In genomic region chr13:23608704-23609413, GRCh38 we compare ENCODE assay signal across 8 cellular contexts. TPM values are rescaled to one million over a fixed set of nuclear protein-coding genes. Genes with fewer than 3 reads are reported as not detected.
DNase-seq lines count a peak whose midpoint lies in the region; ATAC-seq and TF ChIP-seq lines count a peak whose summit lies in the region.

No MANE protein-coding gene starts in this region.

- H3K9me3 ChIP-seq in heart left ventricle = no peaks in the 10 kb centered on the region
- no peaks in the 10 kb centered on the region for H3K9me3 ChIP-seq in CD4-positive, alpha-beta T cell (ENCODE audit: control insufficient read depth, low read length)

- POLR2A ChIA-PET in CD4-positive, alpha-beta T cell (lab: Charles Lee) = interaction anchor here (0.6 kb wide), 1 partner anchor 837 kb away, joined by 3 read pairs; no protein-coding TSS in a partner anchor

- no peak for TF ChIP-seq CTCF in heart left ventricle (IDR thresholded peaks at IDR 0.05)
- no peak for TF ChIP-seq CTCF in CD4-positive, alpha-beta T cell (IDR thresholded peaks at IDR 0.05)

- DNase-seq in SHP77 treated with DMSO at 0.1 percent for 48 hours (lab: John Stamatoyannopoulos, UW) (peak; percentile 85), heart left ventricle (peak; percentile 64 to 77 (median 65)), sciatic nerve (ENCODE audit: low spot score) (peak; percentile 73)
- DNase-seq in stimulated activated CD4-positive, alpha-beta T cell treated with anti-CD3 and anti-CD28 coated beads, Interleukin-15, amount 100 ng/mL, for 24 hours = no peak
- DNase-seq in CD4-positive, alpha-beta T cell = no peak

- peaks cover 22% of the 10 kb centered on the region for H3K27me3 Mint-ChIP-seq in CD4-positive, alpha-beta T cell

- WGBS in heart left ventricle, 4 donors = 47 to 57% (median 53%) methylated on average over 13 of the region's 13 CpGs

- peak; percentile 8 for ATAC-seq in GM18498 (IDR thresholded peaks at IDR 0.05; ENCODE audit: unreplicated experiment)
- peak; percentile 41 to 76 (median 70) for ATAC-seq in heart left ventricle
- ATAC-seq in sciatic nerve = peak; percentile 76
- ATAC-seq in GM19455 (IDR thresholded peaks at IDR 0.05; ENCODE audit: unreplicated experiment) = no peak
- no peak for ATAC-seq in GM18873 (IDR thresholded peaks at IDR 0.05; ENCODE audit: low FRiP score, unreplicated experiment)
- ATAC-seq in CD4-positive, alpha-beta T cell (ENCODE audit: poor library complexity) = no peak

- intact Hi-C loops in heart left ventricle (cut with DNase I) (loop anchor here in 3 of 10 donors (5.0 to 10.0 kb wide), 3 partner anchors 43 to 96 kb away; no protein-coding TSS in a partner anchor), sciatic nerve (cut with DNase I) (no loop called here)
- intact Hi-C loops in CD4-positive, alpha-beta T cell (cut with DNase I, micrococcal nuclease) = no loop called here

- no peaks in the 10 kb centered on the region for H3K27me3 ChIP-seq in heart left ventricle
- H3K27me3 ChIP-seq in CD4-positive, alpha-beta T cell (ENCODE audit: control insufficient read depth, insufficient read depth, low read length) = peaks cover 13% of the 10 kb centered on the region

- peak overlapping the region in 10 of 12 donors; percentile 8 to 36 (median 18) for H3K4me3 ChIP-seq in heart left ventricle

- H3K4me1 Mint-ChIP-seq in CD4-positive, alpha-beta T cell (ENCODE audit: low read depth) = peaks cover 13% of the 10 kb centered on the region

- CTCF ChIA-PET in CD4-positive, alpha-beta T cell (lab: Charles Lee) = no interaction called here

- H3K36me3 ChIP-seq in heart left ventricle = peaks cover 0 to 8% (median 0%) of the 10 kb centered on the region in 9 donors

- H3K9me3 Mint-ChIP-seq in CD4-positive, alpha-beta T cell = no peaks in the 10 kb centered on the region

- peaks cover 0 to 43% (median 34%) of the 10 kb centered on the region in 12 donors for H3K4me1 ChIP-seq in heart left ventricle

- H3K27ac Mint-ChIP-seq in CD4-positive, alpha-beta T cell = no peak overlapping the region

- no peak for TF ChIP-seq POLR2A in heart left ventricle (IDR thresholded peaks at IDR 0.05)

- no peaks in the 10 kb centered on the region for H3K36me3 Mint-ChIP-seq in CD4-positive, alpha-beta T cell (ENCODE audit: low read depth)

- H3K27ac ChIP-seq in heart left ventricle = peak overlapping the region; percentile 26 to 79 (median 54)
- H3K27ac ChIP-seq in CD4-positive, alpha-beta T cell (ENCODE audit: low read depth, low read length) = no peak overlapping the region

- H3K4me3 Mint-ChIP-seq in CD4-positive, alpha-beta T cell = no peak overlapping the region

RNA-seq across cellular contexts. Expression of gene TNFRSF19, which starts 38.6 kb away (rescaled TPM):
- 10 to 100 TPM; 12.0 to 35.7 (median 28.0) TPM for total RNA-seq in heart left ventricle
- polyA plus RNA-seq in heart left ventricle = 10 to 100 TPM in 1 of 2 donors, 1 to 10 TPM in 1; 9.1 to 16.6 TPM
- 25.9 TPM for total RNA-seq in sciatic nerve
- not detected for total RNA-seq in CD4-positive, alpha-beta T cell

Comparison
In these comparisons a context has a peak if more than half of its experiments do, and no peak if none do; other contexts are left out.
1. ATAC-seq: peak in GM18498 (single experiment), heart left ventricle (4 of 4) and sciatic nerve (single experiment); none in GM19455 (single experiment), GM18873 (single experiment) and CD4-positive, alpha-beta T cell (single experiment).
2. DNase-seq: peak in SHP77 treated with DMSO at 0.1 percent for 48 hours (single experiment), heart left ventricle (5 of 5) and sciatic nerve (single experiment); none in stimulated activated CD4-positive, alpha-beta T cell treated with anti-CD3 and anti-CD28 coated beads, Interleukin-15, amount 100 ng/mL, for 24 hours (single experiment) and CD4-positive, alpha-beta T cell (0 of 10).
3. RNA of gene TNFRSF19, which starts 38.6 kb away (total RNA-seq): 12.0 to 35.7 TPM in heart left ventricle and 25.9 TPM in sciatic nerve (single experiment); not detected in CD4-positive, alpha-beta T cell; every median in the first group is over 10 times any median in the second.